Comparison of ENCODE assay signal across 28 cellular contexts in the genomic region with DNA sequence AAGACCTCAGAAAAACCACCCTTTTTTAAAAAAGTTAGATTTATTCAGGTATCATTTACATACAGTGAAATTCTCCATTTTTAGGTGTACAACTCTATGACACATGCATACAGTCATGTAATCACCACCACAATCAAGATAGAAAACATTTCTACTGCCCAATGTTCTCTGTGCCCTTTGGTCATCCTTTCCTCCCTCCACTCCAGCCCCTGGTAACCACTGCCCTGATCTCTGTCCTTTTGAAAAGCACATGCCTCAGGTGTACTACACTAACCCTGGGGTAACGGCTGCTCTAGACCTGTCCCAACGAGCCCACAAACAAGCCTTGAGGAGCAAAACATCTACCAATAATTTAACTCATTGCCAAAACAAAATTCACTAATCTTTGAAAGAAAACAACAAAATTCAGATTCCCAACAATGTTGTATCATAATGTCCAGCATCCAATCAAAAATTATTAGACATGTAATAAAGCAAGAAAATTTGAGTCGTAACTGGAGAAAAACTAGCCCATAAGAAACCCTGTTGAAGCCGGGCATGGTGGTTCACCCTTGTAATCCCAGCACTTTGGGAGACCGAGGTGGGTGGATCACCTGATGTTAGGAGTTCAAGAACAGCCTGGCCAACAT.
"Had no signal": no experiment of that assay in that cellular context is flagged by ENCODE, and none has a peak within 500 bp of the region (broad histone marks: within the 10 kb centered on the region; RNA-seq: fewer than 3 reads in every experiment).

No MANE protein-coding gene starts in this region.

- H3K4me1 ChIP-seq: ascending aorta, breast epithelium, gastrocnemius medialis had no signal

- H3K36me3 ChIP-seq: ascending aorta, breast epithelium, cardiac muscle cell, esophagus muscularis mucosa, gastrocnemius medialis, heart right ventricle had no signal

- ATAC-seq: activated CD4-positive, alpha-beta T cell treated with anti-CD3 and anti-CD28 coated beads for 36 hours; activated CD8-positive, alpha-beta memory T cell treated with anti-CD3 and anti-CD28 coated beads, Interleukin-2, amount 10 ng/mL, durations not matched to agents 7 days and 5 days; activated CD8-positive, alpha-beta T cell treated with anti-CD3 and anti-CD28 coated beads, Interleukin-2, amount 10 ng/mL, durations not matched to agents 7 days and 5 days; activated naive CD4-positive, alpha-beta T cell treated with anti-CD3 and anti-CD28 coated beads, Interleukin-2, amount 50 U/mL, for 72 hours; foreskin keratinocyte; gastrocnemius medialis; heart right ventricle had no signal

- DNase-seq: activated CD4-positive, alpha-beta memory T cell treated with anti-CD3 and anti-CD28 coated beads for 36 hours; activated CD4-positive, alpha-beta T cell treated with anti-CD3 and anti-CD28 coated beads for 36 hours; activated CD4-positive, alpha-beta T cell treated with anti-CD3 and anti-CD28 coated beads, Interleukin-2, amount 10 ng/mL, durations not matched to agents 24 days and 14 days; activated CD4-positive, CD25-positive, alpha-beta regulatory T cell; activated CD4-positive, CD25-positive, alpha-beta regulatory T cell treated with anti-CD3 and anti-CD28 coated beads, Interleukin-2, amount 50 U/mL, for 72 hours; activated CD8-positive, alpha-beta memory T cell treated with anti-CD3 and anti-CD28 coated beads, Interleukin-2, amount 10 ng/mL, durations not matched to agents 7 days and 5 days; activated CD8-positive, alpha-beta memory T cell treated with anti-CD3 and anti-CD28 coated beads, Interleukin-2, amount 50 U/mL, for 4 hours; activated CD8-positive, alpha-beta T cell treated with anti-CD3 and anti-CD28 coated beads, Interleukin-2, amount 10 ng/mL, durations not matched to agents 7 days and 5 days; activated effector memory CD4-positive, alpha-beta T cell treated with anti-CD3 and anti-CD28 coated beads, Interleukin-2, amount 50 U/mL, for 16 hours; activated naive CD4-positive, alpha-beta T cell treated with anti-CD3 and anti-CD28 coated beads, Interleukin-2, amount 10 ng/mL, durations not matched to agents 7 days and 5 days; activated naive CD8-positive, alpha-beta T cell treated with anti-CD3 and anti-CD28 coated beads, Interleukin-2, amount 10 ng/mL, durations not matched to agents 7 days and 5 days; activated T-cell treated with anti-CD3 and anti-CD28 coated beads, Interleukin-2, amount 50 U/mL, for 1 hour; activated T-cell treated with anti-CD3 and anti-CD28 coated beads, Interleukin-2, amount 50 U/mL, for 48 hours; central memory CD4-positive, alpha-beta T cell; cerebellar nuclear complex; effector memory CD4-positive, alpha-beta T cell; erythroblast; foreskin keratinocyte; gastrocnemius medialis; heart right ventricle; T-helper 2 cell had no signal

- H3K9me3 ChIP-seq: gastrocnemius medialis had no signal

- H3K27me3 ChIP-seq: ascending aorta, breast epithelium, cardiac muscle cell, dorsolateral prefrontal cortex, esophagus muscularis mucosa, foreskin keratinocyte, gastrocnemius medialis, heart right ventricle had no signal

- H3K27ac ChIP-seq: ascending aorta, cardiac muscle cell, coronary artery, dorsolateral prefrontal cortex, esophagus muscularis mucosa, foreskin keratinocyte, gastrocnemius medialis, heart right ventricle had no signal

- H3K4me3 ChIP-seq: ascending aorta, breast epithelium, cardiac muscle cell, coronary artery, dorsolateral prefrontal cortex, esophagus muscularis mucosa, gastrocnemius medialis, heart right ventricle had no signal
